9 cellular contexts compared by ENCODE assay signal in the genomic region with DNA sequence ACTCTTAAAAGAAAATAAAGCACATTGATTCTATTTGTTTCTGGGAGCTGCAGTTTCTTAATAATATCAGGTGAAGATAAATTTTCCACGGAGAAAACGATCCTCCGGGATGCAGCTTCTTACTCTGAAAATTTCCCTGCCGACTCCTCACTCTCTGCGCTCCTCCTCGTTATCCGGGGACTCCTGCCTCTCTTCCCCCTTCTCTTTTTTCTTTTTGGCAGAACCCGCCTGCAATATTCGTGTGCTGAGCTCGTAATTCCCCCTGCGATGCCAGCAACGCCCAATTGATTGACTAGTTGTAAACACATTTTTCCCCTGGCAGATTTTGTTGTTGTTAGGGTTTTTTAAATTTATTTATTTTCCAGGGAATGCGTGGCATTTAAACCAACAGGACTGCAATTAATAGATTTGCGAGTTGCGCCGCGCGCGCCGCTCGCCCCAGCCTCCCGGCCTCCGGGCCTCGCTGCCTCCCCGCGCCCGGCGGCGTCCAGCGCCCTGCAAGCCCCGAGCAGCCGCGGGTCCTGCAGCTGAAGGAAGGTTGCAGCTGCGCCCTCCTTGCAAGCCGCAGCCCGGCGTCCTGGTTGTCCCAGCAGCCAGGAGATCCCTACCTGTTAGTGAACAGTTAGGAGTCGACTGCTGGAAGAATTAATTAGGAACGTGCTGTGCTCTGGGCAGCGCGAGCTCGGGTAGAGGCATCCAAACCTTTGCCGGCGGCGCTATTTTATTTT. TPM values are rescaled to one million over a fixed set of nuclear protein-coding genes. Genes with fewer than 3 reads are reported as not detected.
DNase-seq lines count a peak whose midpoint lies in the region; ATAC-seq and TF ChIP-seq lines count a peak whose summit lies in the region.
"Had no signal": no experiment of that assay in that cellular context is flagged by ENCODE, and none has a peak within 500 bp of the region (broad histone marks: within the 10 kb centered on the region; RNA-seq: fewer than 3 reads in every experiment).

No MANE protein-coding gene starts in this region.

- H3K36me3 ChIP-seq in GM23338 (ENCODE audit: insufficient read depth) = no peaks in the 10 kb centered on the region
- H3K36me3 ChIP-seq in PC-3 (ENCODE audit: low read depth, low read length) = no peaks in the 10 kb centered on the region
- H3K36me3 ChIP-seq in esophagus squamous epithelium = no peaks in the 10 kb centered on the region
- H3K36me3 ChIP-seq in neuronal stem cell (replicated peaks in 1 of 2; ENCODE audit: control insufficient read depth in 2 of 2, insufficient read depth in 2 of 2, low read length in 2 of 2) = no peaks in the 10 kb centered on the region

- CTCF ChIA-PET in PC-3 (lab: Charles Lee) = no interaction called here

- H3K79me1 ChIP-seq in neuronal stem cell (ENCODE audit: low read depth, low read length) = no peaks in the 10 kb centered on the region

- POLR2A ChIA-PET in PC-3 (lab: Charles Lee; ENCODE audit: unreplicated experiment) = no interaction called here

- H3K4me3 ChIP-seq in GM23338 (peak overlapping the region; percentile 73), PC-3 (ENCODE audit: low read length) (peak overlapping the region; percentile 67), esophagus squamous epithelium (peak overlapping the region; percentile 6 to 74 (median 54)), neuronal stem cell (ENCODE audit: low read length in 2 of 2) (no peak overlapping the region)

- H3K9me3 Mint-ChIP-seq in GM23338 = peaks cover 2% of the 10 kb centered on the region; the same call in 2 of the 3 replicates

- H2AK5ac ChIP-seq in neuronal stem cell (ENCODE audit: low read depth, low read length) = no peak overlapping the region

- TF ChIP-seq CTCF in GM23338 (conservative IDR thresholded peaks at IDR 0.05; ENCODE audit: low read depth in 2 of 2) (no peak), PC-3 (conservative IDR thresholded peaks at IDR 0.05; ENCODE audit: low read depth, low read length) (no peak), esophagus squamous epithelium (IDR thresholded peaks at IDR 0.05) (no peak)

- H3K9me2 ChIP-seq in GM23338 (ENCODE audit: insufficient read depth) (no peaks in the 10 kb centered on the region), PC-3 (replicated peaks; ENCODE audit: low read length) (no peaks in the 10 kb centered on the region)

- H3K27ac ChIP-seq in GM23338 (ENCODE audit: low read depth) (no peak overlapping the region), PC-3 (ENCODE audit: low read length) (no peak overlapping the region), esophagus squamous epithelium (no peak overlapping the region), neuronal stem cell (replicated peaks; ENCODE audit: low read length) (no peak overlapping the region)
- H3K27ac ChIP-seq: body of pancreas had no signal

- H3K27me3 ChIP-seq in GM23338 (ENCODE audit: insufficient read depth) (peaks cover 72% of the 10 kb centered on the region), PC-3 (ENCODE audit: low read length) (peaks cover 41% of the 10 kb centered on the region), esophagus squamous epithelium (peaks cover 9 to 100% (median 33%) of the 10 kb centered on the region in 4 donors), neuronal stem cell (ENCODE audit: control insufficient read depth in 3 of 3, insufficient read depth in 3 of 3, low read depth in 1 of 3, low read length in 3 of 3) (peaks cover 10 to 95% (median 60%) of the 10 kb centered on the region in 3 experiments)

- no TSS peak for BruUV-seq in PC-3 (replicated peaks; lab: Mats Ljungman, UMichigan)

- H3K14ac ChIP-seq in neuronal stem cell (ENCODE audit: low read length) = no peak overlapping the region

- H3K27me3 Mint-ChIP-seq in GM23338 (ENCODE audit: insufficient read depth, low read depth, poor library complexity) = peaks cover 63% of the 10 kb centered on the region

- H3K79me2 ChIP-seq in GM23338 (replicated peaks; ENCODE audit: insufficient read depth) (no peaks in the 10 kb centered on the region), PC-3 (ENCODE audit: low read length) (no peaks in the 10 kb centered on the region)

- peak overlapping the region; percentile 87 for H2AFZ ChIP-seq in GM23338
- H2AFZ ChIP-seq in PC-3 (ENCODE audit: low read length) = 0 out of 2 replicates have a peak overlapping the region, but pooled peaks have one; percentile 9
- H2AFZ ChIP-seq in neuronal stem cell (ENCODE audit: low read length) = no peak overlapping the region

- H2BK12ac ChIP-seq in neuronal stem cell (ENCODE audit: low read length) = no peak overlapping the region

- H3K23ac ChIP-seq in neuronal stem cell (ENCODE audit: low read depth, low read length, poor library complexity) = no peak overlapping the region

- H3F3A ChIP-seq in GM23338 (replicated peaks; ENCODE audit: low read depth) (no peaks in the 10 kb centered on the region), PC-3 (ENCODE audit: low read length, unreplicated experiment) (no peaks in the 10 kb centered on the region)

- H4K20me1 ChIP-seq in GM23338 (replicated peaks; ENCODE audit: insufficient read depth) (no peaks in the 10 kb centered on the region; the same call in 1 of the 2 replicates), PC-3 (ENCODE audit: low read length) (no peaks in the 10 kb centered on the region)

- no peak overlapping the region for H2BK5ac ChIP-seq in neuronal stem cell (ENCODE audit: low read length)

- no peak overlapping the region for H3K9ac ChIP-seq in PC-3 (ENCODE audit: low read length)
- H3K9ac ChIP-seq in neuronal stem cell (ENCODE audit: low read depth, low read length, poor library complexity) = no peak overlapping the region

- no peak overlapping the region for H4K8ac ChIP-seq in neuronal stem cell (ENCODE audit: low read depth, low read length)

- H3K4me1 ChIP-seq in GM23338 (ENCODE audit: insufficient read depth) (peaks cover 10% of the 10 kb centered on the region), PC-3 (ENCODE audit: insufficient read depth, low read length) (no peaks in the 10 kb centered on the region), esophagus squamous epithelium (peaks cover 15 to 49% (median 32%) of the 10 kb centered on the region in 3 donors), neuronal stem cell (ENCODE audit: control insufficient read depth in 2 of 2, insufficient read depth in 1 of 2, low read depth in 1 of 2, low read length in 2 of 2) (peaks cover 4 to 21% of the 10 kb centered on the region in 2 donors)

- peaks cover 20% of the 10 kb centered on the region for H3K4me1 Mint-ChIP-seq in GM23338

- intact Hi-C loops in PC-3 (cut with micrococcal nuclease) = loop anchor here (5.0 to 10.0 kb wide), 2 partner anchors 89 to 177 kb away; partner anchors contain the start of gene MED27
- intact Hi-C loops in esophagus squamous epithelium (cut with DNase I) = no loop called here

- no peak overlapping the region for H2BK15ac ChIP-seq in neuronal stem cell (ENCODE audit: low read length)

- no peak for TF ChIP-seq POLR2A in esophagus squamous epithelium (IDR thresholded peaks at IDR 0.05)

- peak overlapping the region; percentile 66 for H3K4me3 Mint-ChIP-seq in GM23338

- H3K36me3 Mint-ChIP-seq in GM23338 (ENCODE audit: low read depth) = peaks cover 3% of the 10 kb centered on the region; the same call in 1 of the 3 replicates

- H3K4me2 ChIP-seq in GM23338 (peak overlapping the region; percentile 89), PC-3 (ENCODE audit: low read length) (peak overlapping the region; percentile 82), neuronal stem cell (ENCODE audit: insufficient read depth, low read length, poor library complexity, severe bottlenecking) (peak overlapping the region; percentile 19)

- H3K27ac Mint-ChIP-seq in GM23338 = no peak overlapping the region

- 4 to 18% methylated on average over 15 to 20 of the region's 45 CpGs for WGBS in esophagus squamous epithelium, 2 donors
- no CpG with 5 or more reads among the region's 45 CpGs for WGBS in neuronal stem cell (ENCODE audit: extremely low coverage in 2 of 2, insufficient read length in 2 of 2, insufficient replicate concordance in 1 of 2), 2 donors

- no peak overlapping the region for H4K91ac ChIP-seq in neuronal stem cell (ENCODE audit: low read depth, low read length, poor library complexity)

- DNase-seq in GM23338 (ENCODE audit: low spot score) (peak; percentile 63), PC-3 (no peak), esophagus squamous epithelium (lab: John Stamatoyannopoulos, UW) (no peak), neuronal stem cell (ENCODE audit: low spot score) (no peak), NCI-H510A (lab: John Stamatoyannopoulos, UW) (no peak)
- no peak for DNase-seq in stimulated activated CD4-positive, alpha-beta T cell treated with anti-CD3 and anti-CD28 coated beads, Interleukin-2, amount 100 ng/mL, for 24 hours
- DNase-seq: NCI-H1092 treated with DMSO at 0.1 percent for 48 hours had no signal

- no peak overlapping the region for H3K18ac ChIP-seq in neuronal stem cell (ENCODE audit: low read length)

- H3K9me3 ChIP-seq in PC-3 (ENCODE audit: low read length) = no peaks in the 10 kb centered on the region
- no peaks in the 10 kb centered on the region for H3K9me3 ChIP-seq in esophagus squamous epithelium
- no peaks in the 10 kb centered on the region for H3K9me3 ChIP-seq in neuronal stem cell (replicated peaks in 1 of 2; ENCODE audit: control insufficient read depth in 2 of 2, insufficient read depth in 1 of 2, low read depth in 1 of 2, low read length in 2 of 2)
- H3K9me3 ChIP-seq: body of pancreas had no signal

- ATAC-seq in GM23338 = peak; percentile 4; the same call in 1 of the 3 replicates
- no peak for ATAC-seq in PC-3
- no peak for ATAC-seq in GM19351 (IDR thresholded peaks at IDR 0.05; ENCODE audit: unreplicated experiment)

- H3K4ac ChIP-seq in neuronal stem cell (ENCODE audit: low read length) = no peak overlapping the region

- no peak overlapping the region for H2BK120ac ChIP-seq in neuronal stem cell (ENCODE audit: low read depth, low read length)

TF ChIP-seq in GM23338, 12 proteins besides CTCF, POLR2A, EP300 and RAD21:
- TF ChIP-seq EZH2 (IDR thresholded peaks at IDR 0.05; ENCODE audit: low read depth, unreplicated experiment) (peak; percentile 80), NANOG (IDR thresholded peaks at IDR 0.05; ENCODE audit: borderline replicate concordance) (no peak)

RNA-seq across cellular contexts. Expression of gene NTNG2, which starts 2.2 kb away (rescaled TPM):
- 0.39 and 1.7 TPM in 2 replicates for total RNA-seq in GM23338 (2014; rRNA removed; shearing (Covaris generic))
- polyA plus RNA-seq in GM23338 (2016; fragmentation: Nextera tagmentation; extraction: Ambion mirVana) = 0.42 and 0.99 TPM in 2 replicates
- total RNA-seq in PC-3 (2014; rRNA removed) (1.7 and 6.0 TPM in 2 replicates), esophagus squamous epithelium (under 1 TPM; 0.08 to 0.95 (median 0.29) TPM)
- polyA plus RNA-seq in neuronal stem cell (2013, experiment 1 of 2) = 1.6 TPM
- polyA plus RNA-seq in neuronal stem cell (2013, experiment 2 of 2) = 2.1 TPM

Comparison
In these comparisons a context has a peak if more than half of its experiments do, and no peak if none do; other contexts are left out.
1. H3K4me2 ChIP-seq: peak in every context shown above with its lines; median percentile 89 in GM23338; 82 in PC-3; 19 in neuronal stem cell.
2. H3K4me3 ChIP-seq: peak in GM23338 (single experiment), PC-3 (single experiment) and esophagus squamous epithelium (4 of 4); none in neuronal stem cell (0 of 2).